Comparison of ENCODE assay signal across 11 cellular contexts in the genomic region with DNA sequence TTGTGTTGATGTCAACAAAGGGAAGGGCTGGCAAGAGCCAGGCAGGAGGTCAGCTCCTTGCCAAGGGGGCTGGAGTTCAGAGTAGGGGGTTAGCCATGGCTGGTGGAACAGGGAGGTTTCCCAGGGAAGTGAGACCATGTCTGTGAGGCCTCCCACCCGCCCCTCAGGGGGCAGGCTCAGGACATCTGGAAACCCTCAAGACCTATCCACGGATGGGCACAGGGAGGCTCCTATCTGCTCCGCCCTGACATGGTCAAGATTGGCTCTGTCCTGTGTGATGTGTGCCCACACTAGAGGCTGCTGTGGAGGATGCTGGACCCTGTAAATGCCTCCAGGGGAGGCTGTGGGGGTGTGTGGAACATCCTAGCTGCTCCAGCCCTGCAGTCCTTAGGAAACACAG. TPM values are rescaled to one million over a fixed set of nuclear protein-coding genes. Genes with fewer than 3 reads are reported as not detected.
"Had no signal": no experiment of that assay in that cellular context is flagged by ENCODE, and none has a peak within 500 bp of the region (broad histone marks: within the 10 kb centered on the region; RNA-seq: fewer than 3 reads in every experiment).

No MANE protein-coding gene starts in this region.

- H3K27ac Mint-ChIP-seq: GM23338, H9, HFFc6 had no signal

- H3K27ac ChIP-seq: GM23248 had no signal

- H2AFZ ChIP-seq: GM23248, GM23338 had no signal

- H3K4me3 Mint-ChIP-seq: GM23338, H9, HFFc6 had no signal

- H3K4me1 ChIP-seq: HAP-1 had no signal

- H3K36me3 ChIP-seq: HAP-1 had no signal

- H3K9me3 Mint-ChIP-seq: HFFc6 had no signal

- H3K4me3 ChIP-seq: GM23248, GM23338, HAP-1 had no signal

- H3K4me2 ChIP-seq: GM23338 had no signal

- H3K9me3 ChIP-seq: HAP-1 had no signal

- DNase-seq: GOT3, H7, H9, HCEC 1CT had no signal

- H3K4me1 Mint-ChIP-seq: GM23338, H9 had no signal

- H3K9ac ChIP-seq: GM23248 had no signal

- ATAC-seq: GM23338, HCT116 had no signal

RNA-seq across cellular contexts. Expression of gene HSFX2, which starts 44.5 kb away (rescaled TPM):
- total RNA-seq: GM23338, H1, H4, H9 had no signal
- polyA plus RNA-seq: GM23248 had no signal

RNA-seq across cellular contexts. Expression of gene MAGEA9B, which starts 52.3 kb away (rescaled TPM):
- total RNA-seq: GM23248, H1, H4, H7, H9, HFFc6 had no signal
- polyA plus RNA-seq: GM23248, GM23338 had no signal
